8 cellular contexts compared by ENCODE assay signal in the genomic region with DNA sequence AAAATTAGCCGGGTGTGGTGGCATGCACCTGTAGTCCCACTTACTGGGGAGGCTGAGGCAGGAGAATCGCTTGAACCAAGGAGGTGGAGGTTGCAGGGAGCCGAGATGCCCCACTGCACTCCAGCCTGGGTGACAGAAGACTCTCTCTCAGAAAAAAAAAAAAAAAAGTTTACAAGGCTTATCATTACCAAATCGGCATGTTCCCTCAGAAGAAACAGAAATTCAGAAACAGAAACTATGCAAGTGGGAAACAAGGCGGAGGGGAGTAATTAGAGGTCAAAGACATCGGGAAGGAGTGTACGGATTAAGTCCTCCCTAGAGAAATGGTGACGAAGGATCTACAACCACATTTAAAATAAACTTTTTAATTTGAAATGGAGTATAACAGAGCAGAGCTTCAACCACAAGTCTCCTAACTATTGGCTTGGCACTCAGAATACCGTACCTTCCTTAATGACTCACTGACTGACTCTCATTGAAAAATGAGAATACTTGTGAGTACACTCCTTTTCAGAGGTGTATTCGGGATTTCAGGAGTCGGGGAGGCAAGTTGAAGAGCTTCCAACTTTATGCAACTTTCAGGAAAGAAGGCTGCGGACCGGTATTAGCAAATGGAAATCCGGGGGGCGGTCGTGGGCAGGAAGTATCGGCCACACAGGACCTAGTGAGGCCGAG. TPM values are rescaled to one million over a fixed set of nuclear protein-coding genes. Genes with fewer than 3 reads are reported as not detected.
DNase-seq lines count a peak whose midpoint lies in the region; ATAC-seq and TF ChIP-seq lines count a peak whose summit lies in the region.

No MANE protein-coding gene starts in this region.

- POLR2A ChIA-PET in WTC11 (lab: Charles Lee), result interaction anchor here (0.6 kb wide), 1 partner anchor 67 kb away, joined by 4 read pairs; no protein-coding TSS in a partner anchor

- CTCF ChIA-PET in WTC11 (lab: Charles Lee), result interaction anchor here (0.6 kb wide), 1 partner anchor 17 kb away, joined by 3 read pairs; no protein-coding TSS in a partner anchor

- no peak for TF ChIP-seq CTCF in WTC11 (IDR thresholded peaks at IDR 0.05)
- no peak for TF ChIP-seq CTCF in fibroblast of the aortic adventitia (IDR thresholded peaks at IDR 0.05; ENCODE audit: insufficient read depth, low read length)
- TF ChIP-seq CTCF in omental fat pad (IDR thresholded peaks at IDR 0.05), result no peak

- DNase-seq in NCI-H1694 treated with DMSO at 0.1 percent for 48 hours (lab: John Stamatoyannopoulos, UW) (peak; percentile 43), NCI-H1694 (lab: John Stamatoyannopoulos, UW) (no peak), WTC11 (ENCODE audit: low spot score) (no peak), fibroblast of the aortic adventitia (ENCODE audit: low read depth) (peak; percentile 68), omental fat pad (ENCODE audit: low spot score) (no peak), OCI-M2 (lab: John Stamatoyannopoulos, UW; ENCODE audit: unreplicated experiment) (no peak)
- DNase-seq in stimulated activated naive CD4-positive, alpha-beta T cell treated with Interleukin-2 at 50 U/mL for 16 hours (lab: John Stamatoyannopoulos, UW), result no peak

- peaks cover 21% of the 10 kb centered on the region for H3K27me3 Mint-ChIP-seq in WTC11 (ENCODE audit: low read depth)

- no peaks in the 10 kb centered on the region for H3K36me3 Mint-ChIP-seq in WTC11

- peak overlapping the region; percentile 83 for H3K4me3 Mint-ChIP-seq in WTC11

- no peaks in the 10 kb centered on the region for H3K9me3 Mint-ChIP-seq in WTC11

- H3K27ac Mint-ChIP-seq in WTC11, result no peak overlapping the region

- peak overlapping the region; percentile 92 for H3K4me3 ChIP-seq in fibroblast of the aortic adventitia (ENCODE audit: low read depth, low read length)

- ATAC-seq in HG03342 (IDR thresholded peaks at IDR 0.05; ENCODE audit: unreplicated experiment) (peak; percentile 10), WTC11 (no peak; the same call in 1 of the 2 replicates), omental fat pad (ENCODE audit: low FRiP score) (peak; percentile 79)

- peaks cover 8% of the 10 kb centered on the region for H3K4me1 Mint-ChIP-seq in WTC11

TF ChIP-seq in WTC11, 78 proteins besides CTCF, POLR2A, EP300 and RAD21:
- TF ChIP-seq CBFB (CRISPR knock-in tag; IDR thresholded peaks at IDR 0.05; ENCODE audit: low read depth), result no peak
- TF ChIP-seq, protein P1, sequence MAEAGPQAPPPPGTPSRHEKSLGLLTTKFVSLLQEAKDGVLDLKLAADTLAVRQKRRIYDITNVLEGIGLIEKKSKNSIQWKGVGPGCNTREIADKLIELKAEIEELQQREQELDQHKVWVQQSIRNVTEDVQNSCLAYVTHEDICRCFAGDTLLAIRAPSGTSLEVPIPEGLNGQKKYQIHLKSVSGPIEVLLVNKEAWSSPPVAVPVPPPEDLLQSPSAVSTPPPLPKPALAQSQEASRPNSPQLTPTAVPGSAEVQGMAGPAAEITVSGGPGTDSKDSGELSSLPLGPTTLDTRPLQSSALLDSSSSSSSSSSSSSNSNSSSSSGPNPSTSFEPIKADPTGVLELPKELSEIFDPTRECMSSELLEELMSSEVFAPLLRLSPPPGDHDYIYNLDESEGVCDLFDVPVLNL (CRISPR knock-in tag; IDR thresholded peaks at IDR 0.05; ENCODE audit: borderline replicate concordance, low read depth), result no peak
- TF ChIP-seq, protein P2, sequence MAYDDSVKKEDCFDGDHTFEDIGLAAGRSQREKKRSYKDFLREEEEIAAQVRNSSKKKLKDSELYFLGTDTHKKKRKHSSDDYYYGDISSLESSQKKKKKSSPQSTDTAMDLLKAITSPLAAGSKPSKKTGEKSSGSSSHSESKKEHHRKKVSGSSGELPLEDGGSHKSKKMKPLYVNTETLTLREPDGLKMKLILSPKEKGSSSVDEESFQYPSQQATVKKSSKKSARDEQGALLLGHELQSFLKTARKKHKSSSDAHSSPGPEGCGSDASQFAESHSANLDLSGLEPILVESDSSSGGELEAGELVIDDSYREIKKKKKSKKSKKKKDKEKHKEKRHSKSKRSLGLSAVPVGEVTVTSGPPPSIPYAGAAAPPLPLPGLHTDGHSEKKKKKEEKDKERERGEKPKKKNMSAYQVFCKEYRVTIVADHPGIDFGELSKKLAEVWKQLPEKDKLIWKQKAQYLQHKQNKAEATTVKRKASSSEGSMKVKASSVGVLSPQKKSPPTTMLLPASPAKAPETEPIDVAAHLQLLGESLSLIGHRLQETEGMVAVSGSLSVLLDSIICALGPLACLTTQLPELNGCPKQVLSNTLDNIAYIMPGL (CRISPR knock-in tag; IDR thresholded peaks at IDR 0.05), result no peak
- TF ChIP-seq TCF7 (CRISPR knock-in tag; IDR thresholded peaks at IDR 0.05; ENCODE audit: low read depth), result no peak
- no peak for TF ChIP-seq NR1H2 (CRISPR knock-in tag; IDR thresholded peaks at IDR 0.05)
- TF ChIP-seq, protein P3, sequence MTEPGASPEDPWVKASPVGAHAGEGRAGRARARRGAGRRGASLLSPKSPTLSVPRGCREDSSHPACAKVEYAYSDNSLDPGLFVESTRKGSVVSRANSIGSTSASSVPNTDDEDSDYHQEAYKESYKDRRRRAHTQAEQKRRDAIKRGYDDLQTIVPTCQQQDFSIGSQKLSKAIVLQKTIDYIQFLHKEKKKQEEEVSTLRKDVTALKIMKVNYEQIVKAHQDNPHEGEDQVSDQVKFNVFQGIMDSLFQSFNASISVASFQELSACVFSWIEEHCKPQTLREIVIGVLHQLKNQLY (CRISPR knock-in tag; IDR thresholded peaks at IDR 0.05), result no peak
- TF ChIP-seq, protein P4, sequence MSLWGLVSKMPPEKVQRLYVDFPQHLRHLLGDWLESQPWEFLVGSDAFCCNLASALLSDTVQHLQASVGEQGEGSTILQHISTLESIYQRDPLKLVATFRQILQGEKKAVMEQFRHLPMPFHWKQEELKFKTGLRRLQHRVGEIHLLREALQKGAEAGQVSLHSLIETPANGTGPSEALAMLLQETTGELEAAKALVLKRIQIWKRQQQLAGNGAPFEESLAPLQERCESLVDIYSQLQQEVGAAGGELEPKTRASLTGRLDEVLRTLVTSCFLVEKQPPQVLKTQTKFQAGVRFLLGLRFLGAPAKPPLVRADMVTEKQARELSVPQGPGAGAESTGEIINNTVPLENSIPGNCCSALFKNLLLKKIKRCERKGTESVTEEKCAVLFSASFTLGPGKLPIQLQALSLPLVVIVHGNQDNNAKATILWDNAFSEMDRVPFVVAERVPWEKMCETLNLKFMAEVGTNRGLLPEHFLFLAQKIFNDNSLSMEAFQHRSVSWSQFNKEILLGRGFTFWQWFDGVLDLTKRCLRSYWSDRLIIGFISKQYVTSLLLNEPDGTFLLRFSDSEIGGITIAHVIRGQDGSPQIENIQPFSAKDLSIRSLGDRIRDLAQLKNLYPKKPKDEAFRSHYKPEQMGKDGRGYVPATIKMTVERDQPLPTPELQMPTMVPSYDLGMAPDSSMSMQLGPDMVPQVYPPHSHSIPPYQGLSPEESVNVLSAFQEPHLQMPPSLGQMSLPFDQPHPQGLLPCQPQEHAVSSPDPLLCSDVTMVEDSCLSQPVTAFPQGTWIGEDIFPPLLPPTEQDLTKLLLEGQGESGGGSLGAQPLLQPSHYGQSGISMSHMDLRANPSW (CRISPR knock-in tag; conservative IDR thresholded peaks at IDR 0.05; ENCODE audit: low read depth), result no peak
- TF ChIP-seq, protein P5, sequence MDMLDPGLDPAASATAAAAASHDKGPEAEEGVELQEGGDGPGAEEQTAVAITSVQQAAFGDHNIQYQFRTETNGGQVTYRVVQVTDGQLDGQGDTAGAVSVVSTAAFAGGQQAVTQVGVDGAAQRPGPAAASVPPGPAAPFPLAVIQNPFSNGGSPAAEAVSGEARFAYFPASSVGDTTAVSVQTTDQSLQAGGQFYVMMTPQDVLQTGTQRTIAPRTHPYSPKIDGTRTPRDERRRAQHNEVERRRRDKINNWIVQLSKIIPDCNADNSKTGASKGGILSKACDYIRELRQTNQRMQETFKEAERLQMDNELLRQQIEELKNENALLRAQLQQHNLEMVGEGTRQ (CRISPR knock-in tag; IDR thresholded peaks at IDR 0.05), result no peak
TF ChIP-seq in WTC11: peak in this region for 0.

RNA-seq across cellular contexts. Expression of a gene that starts 0.9 kb away (rescaled TPM):
- total RNA-seq in WTC11 (2021) (8.8 to 10.6 TPM (median 9.5 TPM) in 3 replicates), fibroblast of the aortic adventitia (ENCODE audit: low replicate concordance) (6.1 and 15.2 TPM in 2 replicates), omental fat pad (10 to 100 TPM in 3 of 4 donors, 1 to 10 TPM in 1; 6.8 to 12.7 (median 12.0) TPM)

RNA-seq across cellular contexts. Expression of a gene that starts 1.0 kb away (rescaled TPM):
- 0.48 to 0.98 TPM (median 0.73 TPM) in 3 replicates for total RNA-seq in WTC11 (2021)
- total RNA-seq in fibroblast of the aortic adventitia (ENCODE audit: low replicate concordance), result 9.8 and 13.2 TPM in 2 replicates
- 10 to 100 TPM in 1 of 4 donors, 1 to 10 TPM in 3; 4.0 to 10.4 (median 5.7) TPM for total RNA-seq in omental fat pad

Comparison
In these comparisons a context has a peak if more than half of its experiments do, and no peak if none do; other contexts are left out.
1. DNase-seq: peak in NCI-H1694 treated with DMSO at 0.1 percent for 48 hours (single experiment) and fibroblast of the aortic adventitia (single experiment); none in NCI-H1694 (single experiment), WTC11 (single experiment), omental fat pad (single experiment), OCI-M2 (single experiment) and stimulated activated naive CD4-positive, alpha-beta T cell treated with Interleukin-2 at 50 U/mL for 16 hours (single experiment).